Comparison of ENCODE assay signal across 8 cellular contexts in the genomic region with DNA sequence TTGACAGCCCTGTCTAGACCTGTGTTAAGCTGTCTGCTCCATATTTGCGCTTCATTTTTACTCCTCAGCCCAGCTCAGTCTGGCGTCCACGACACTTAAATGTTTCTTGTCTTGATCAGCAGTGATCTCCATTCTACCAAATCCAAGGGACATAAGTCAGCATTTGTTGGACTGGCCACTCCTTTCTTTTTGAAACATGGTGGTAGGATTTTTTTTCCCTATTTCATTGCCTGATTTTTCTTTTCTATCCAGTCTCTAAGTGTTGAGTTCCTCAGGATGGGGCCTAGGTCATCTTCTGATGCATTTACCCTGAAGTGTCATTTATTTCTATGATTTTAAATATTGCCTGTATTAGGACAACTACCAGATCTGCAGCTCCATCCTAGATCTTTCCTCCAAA. TPM values are rescaled to one million over a fixed set of nuclear protein-coding genes. Genes with fewer than 3 reads are reported as not detected.
DNase-seq lines count a peak whose midpoint lies in the region; ATAC-seq and TF ChIP-seq lines count a peak whose summit lies in the region.

No MANE protein-coding gene starts in this region.

- peaks cover 8% of the 10 kb centered on the region for H3K4me1 ChIP-seq in foreskin keratinocyte

- ATAC-seq in foreskin keratinocyte (no peak), HG03565 (IDR thresholded peaks at IDR 0.05; ENCODE audit: unreplicated experiment) (no peak), HG03196 (IDR thresholded peaks at IDR 0.05; ENCODE audit: unreplicated experiment) (no peak)

- H3K4me3 ChIP-seq in H7 (ENCODE audit: insufficient read depth, low read depth, low read length) = peak overlapping the region; percentile 77
- peak overlapping the region; percentile 81 for H3K4me3 ChIP-seq in WI38 (ENCODE audit: low read depth, low read length)
- H3K4me3 ChIP-seq in skin epidermis = peak overlapping the region; percentile 71 to 95 (median 86)

- H3K27ac ChIP-seq in foreskin keratinocyte = peak overlapping the region; percentile 98
- peak overlapping the region in 17 of 21 experiments; percentile 86 to 96 (median 92) for H3K27ac ChIP-seq in skin epidermis

- TF ChIP-seq CTCF in WI38 (IDR thresholded peaks at IDR 0.05; ENCODE audit: low read depth, low read length) (no peak), foreskin keratinocyte (conservative IDR thresholded peaks at IDR 0.05) (no peak)

- DNase-seq in H7 = no peak
- no peak for DNase-seq in foreskin keratinocyte
- no peak for DNase-seq in D341Med (ENCODE audit: low spot score)
- DNase-seq in SW 1271 (lab: John Stamatoyannopoulos, UW) = no peak

- no peaks in the 10 kb centered on the region; the same call in 1 of the 2 replicates for H3K36me3 ChIP-seq in H7 (replicated peaks; ENCODE audit: control insufficient read depth, insufficient read depth, low read length)

- no peaks in the 10 kb centered on the region for H3K27me3 ChIP-seq in H7 (ENCODE audit: control insufficient read depth, insufficient read depth, low read length)
- H3K27me3 ChIP-seq in foreskin keratinocyte = no peaks in the 10 kb centered on the region

RNA-seq across cellular contexts. Expression of a gene that starts 0.9 kb away (rescaled TPM):
- total RNA-seq in H7 (2014; rRNA removed; shearing (Covaris generic)) = 74.1 and 86.5 TPM in 2 replicates
- 66.6 and 68.4 TPM in 2 replicates for total RNA-seq in foreskin keratinocyte
- polyA plus RNA-seq in foreskin keratinocyte = 54.9 and 56.9 TPM in 2 replicates

RNA-seq across cellular contexts. Expression of a gene that starts 1.4 kb away (rescaled TPM):
- total RNA-seq in H7 (2014; rRNA removed; shearing (Covaris generic)) = 19.0 and 28.1 TPM in 2 replicates
- total RNA-seq in foreskin keratinocyte = 39.3 and 44.0 TPM in 2 replicates
- polyA plus RNA-seq in foreskin keratinocyte = 56.2 and 65.4 TPM in 2 replicates

RNA-seq across cellular contexts. Expression of a gene that starts 16.5 kb away (rescaled TPM):
- 1.2 TPM in 1 of 2 replicates, not detected in the other for total RNA-seq in H7 (2014; rRNA removed; shearing (Covaris generic))
- total RNA-seq in foreskin keratinocyte = 1.3 and 1.9 TPM in 2 replicates
- 1.5 and 1.8 TPM in 2 replicates for polyA plus RNA-seq in foreskin keratinocyte

RNA-seq across cellular contexts. Expression of a gene that starts 20.9 kb away (rescaled TPM):
- total RNA-seq in H7 (2014; rRNA removed; shearing (Covaris generic)) = 0.55 and 1.1 TPM in 2 replicates
- total RNA-seq in foreskin keratinocyte = 46.6 and 56.6 TPM in 2 replicates
- 50.0 and 66.5 TPM in 2 replicates for polyA plus RNA-seq in foreskin keratinocyte

RNA-seq across cellular contexts. Expression of a gene that starts 22.2 kb away (rescaled TPM):
- not detected in 2 replicates for total RNA-seq in H7 (2014; rRNA removed; shearing (Covaris generic))
- total RNA-seq in foreskin keratinocyte = not detected in 2 replicates
- polyA plus RNA-seq in foreskin keratinocyte = 0.04 TPM in 1 of 2 replicates, not detected in the other
